Comparison of ENCODE assay signal across 38 cellular contexts in genomic region chr7:98521089-98521692, GRCh38.
"Had no signal": no experiment of that assay in that cellular context is flagged by ENCODE, and none has a peak within 500 bp of the region (broad histone marks: within the 10 kb centered on the region; RNA-seq: fewer than 3 reads in every experiment).

No MANE protein-coding gene starts in this region.

- H3K27ac ChIP-seq: adrenal gland, body of pancreas, brain microvascular endothelial cell, breast epithelium, cardiac muscle cell, VCaP had no signal

- H3K27ac Mint-ChIP-seq: activated B cell treated with CpG ODN at 0.5 μM for 24 hours; activated CD4-positive, alpha-beta memory T cell treated with anti-CD3 and anti-CD28 coated beads for 36 hours; activated CD4-positive, alpha-beta T cell treated with anti-CD3 and anti-CD28 coated beads, Interleukin-2, amount 10 ng/mL, durations not matched to agents 24 days and 14 days; activated CD8-positive, alpha-beta T cell treated with anti-CD3 and anti-CD28 coated beads for 36 hours; activated naive CD4-positive, alpha-beta T cell treated with anti-CD3 and anti-CD28 coated beads for 36 hours; activated naive CD4-positive, alpha-beta T cell treated with anti-CD3 and anti-CD28 coated beads, Interleukin-2, amount 50 U/mL, for 72 hours; activated naive CD8-positive, alpha-beta T cell treated with anti-CD3 and anti-CD28 coated beads for 36 hours; activated T-cell treated with anti-CD3 and anti-CD28 coated beads, Interleukin-2, amount 50 U/mL, for 72 hours; activated T-helper 1 cell treated with anti-CD3 and anti-CD28 coated beads, Interleukin-12 subunit alpha, Interleukin-12 subunit beta, Interleukin-2, Interleukin-4 antibody, amounts not matched to agents 30 ng/mL and 10 ng/mL and 1 ng/mL, durations not matched to agents 14 hours and 24 hours and 36 hours; activated T-helper 17 cell treated with anti-CD3 and anti-CD28 coated beads, Interleukin-2, amount 50 U/mL, for 72 hours; T-helper 1 cell treated with Interleukin-12 subunit alpha and Interleukin-12 subunit beta and Interleukin-4 antibody, amounts not matched to agents 30 μg/mL and 1 μg/mL, for 36 hours; T-helper 2 cell treated with Interferon-gamma antibody and Interleukin-4, amounts not matched to agents 5 μg/mL and 100 μg/mL, for 36 hours had no signal

- H3K4me1 Mint-ChIP-seq: activated B cell treated with CpG ODN at 0.5 μM for 24 hours; activated CD4-positive, alpha-beta T cell treated with anti-CD3 and anti-CD28 coated beads, Interleukin-2, amount 10 ng/mL, durations not matched to agents 24 days and 14 days; activated naive CD8-positive, alpha-beta T cell treated with anti-CD3 and anti-CD28 coated beads for 36 hours; activated T-helper 17 cell treated with anti-CD3 and anti-CD28 coated beads, Interleukin-2, amount 50 U/mL, for 72 hours; central memory CD8-positive, alpha-beta T cell had no signal

- FAIRE-seq: astrocyte, TTC549 had no signal

- H3K9me3 Mint-ChIP-seq: activated B cell treated with CpG ODN at 0.5 μM for 24 hours; activated CD4-positive, alpha-beta memory T cell treated with anti-CD3 and anti-CD28 coated beads for 36 hours; activated CD8-positive, alpha-beta T cell treated with anti-CD3 and anti-CD28 coated beads for 36 hours; activated naive CD4-positive, alpha-beta T cell treated with anti-CD3 and anti-CD28 coated beads for 36 hours; activated naive CD8-positive, alpha-beta T cell treated with anti-CD3 and anti-CD28 coated beads for 36 hours; activated T-cell treated with anti-CD3 and anti-CD28 coated beads, Interleukin-2, amount 50 U/mL, for 4 hours; central memory CD8-positive, alpha-beta T cell; T-helper 2 cell treated with Interferon-gamma antibody and Interleukin-4, amounts not matched to agents 5 μg/mL and 100 μg/mL, for 36 hours had no signal

- H3K4me3 Mint-ChIP-seq: activated B cell treated with CpG ODN at 0.5 μM for 24 hours; activated CD4-positive, alpha-beta memory T cell treated with anti-CD3 and anti-CD28 coated beads for 36 hours; activated CD4-positive, alpha-beta T cell treated with anti-CD3 and anti-CD28 coated beads, Interleukin-2, amount 10 ng/mL, durations not matched to agents 24 days and 14 days; activated CD8-positive, alpha-beta T cell treated with anti-CD3 and anti-CD28 coated beads for 36 hours; activated naive CD4-positive, alpha-beta T cell treated with anti-CD3 and anti-CD28 coated beads for 36 hours; activated naive CD8-positive, alpha-beta T cell treated with anti-CD3 and anti-CD28 coated beads for 36 hours; activated T-cell treated with anti-CD3 and anti-CD28 coated beads, Interleukin-2, amount 50 U/mL, for 4 hours; activated T-cell treated with anti-CD3 and anti-CD28 coated beads, Interleukin-2, amount 50 U/mL, for 72 hours; activated T-helper 1 cell treated with anti-CD3 and anti-CD28 coated beads, Interleukin-12 subunit alpha, Interleukin-12 subunit beta, Interleukin-2, Interleukin-4 antibody, amounts not matched to agents 30 ng/mL and 10 ng/mL and 1 ng/mL, durations not matched to agents 14 hours and 24 hours and 36 hours; activated T-helper 17 cell treated with anti-CD3 and anti-CD28 coated beads, Interleukin-2, amount 50 U/mL, for 72 hours; central memory CD8-positive, alpha-beta T cell; T-helper 1 cell treated with Interleukin-12 subunit alpha and Interleukin-12 subunit beta and Interleukin-4 antibody, amounts not matched to agents 30 μg/mL and 1 μg/mL, for 36 hours; T-helper 2 cell treated with Interferon-gamma antibody and Interleukin-4, amounts not matched to agents 5 μg/mL and 100 μg/mL, for 36 hours had no signal

- H3K27me3 ChIP-seq: adrenal gland, body of pancreas, brain microvascular endothelial cell, breast epithelium, cardiac muscle cell had no signal

- H3K27me3 Mint-ChIP-seq: activated CD4-positive, alpha-beta memory T cell treated with anti-CD3 and anti-CD28 coated beads for 36 hours; activated CD4-positive, alpha-beta T cell treated with anti-CD3 and anti-CD28 coated beads, Interleukin-2, amount 10 ng/mL, durations not matched to agents 24 days and 14 days; activated CD8-positive, alpha-beta T cell treated with anti-CD3 and anti-CD28 coated beads for 36 hours; activated naive CD8-positive, alpha-beta T cell treated with anti-CD3 and anti-CD28 coated beads for 36 hours; central memory CD8-positive, alpha-beta T cell had no signal

- H3K4me3 ChIP-seq: adrenal gland, body of pancreas, breast epithelium, cardiac muscle cell had no signal

- H3K9me3 ChIP-seq: adrenal gland, body of pancreas had no signal

- H3K4me1 ChIP-seq: adrenal gland, body of pancreas, breast epithelium had no signal

- H3K36me3 Mint-ChIP-seq: activated CD4-positive, alpha-beta memory T cell treated with anti-CD3 and anti-CD28 coated beads for 36 hours; activated naive CD4-positive, alpha-beta T cell treated with anti-CD3 and anti-CD28 coated beads, Interleukin-2, amount 50 U/mL, for 72 hours; activated naive CD8-positive, alpha-beta T cell treated with anti-CD3 and anti-CD28 coated beads for 36 hours had no signal

- DNase-seq: activated B cell treated with CpG ODN at 0.5 μM for 24 hours; activated CD4-positive, alpha-beta T cell treated with anti-CD3 and anti-CD28 coated beads for 4 hours; activated CD4-positive, alpha-beta T cell treated with anti-CD3 and anti-CD28 coated beads, Interleukin-2, amount 10 ng/mL, durations not matched to agents 24 days and 14 days; activated CD4-positive, alpha-beta T cell treated with anti-CD3 and anti-CD28 coated beads, Interleukin-2, amount 50 U/mL, for 1 hour; activated CD4-positive, alpha-beta T cell treated with anti-CD3 and anti-CD28 coated beads, Interleukin-2, amount 50 U/mL, for 4 hours; activated CD4-positive, CD25-positive, alpha-beta regulatory T cell treated with anti-CD3 and anti-CD28 coated beads, Interleukin-2, amount 50 U/mL, for 72 hours; activated CD8-positive, alpha-beta memory T cell treated with anti-CD3 and anti-CD28 coated beads, Interleukin-2, amount 50 U/mL, for 4 hours; activated effector memory CD4-positive, alpha-beta T cell treated with anti-CD3 and anti-CD28 coated beads, Interleukin-2, amount 50 U/mL, for 16 hours; activated gamma-delta T cell treated with Interleukin-2 at 50 U/mL for 16 hours; activated naive CD4-positive, alpha-beta T cell; activated naive CD4-positive, alpha-beta T cell treated with anti-CD3 and anti-CD28 coated beads for 36 hours; activated naive CD4-positive, alpha-beta T cell treated with anti-CD3 and anti-CD28 coated beads, Interleukin-2, amount 50 U/mL, for 16 hours; activated naive CD8-positive, alpha-beta T cell treated with anti-CD3 and anti-CD28 coated beads for 36 hours; activated T-cell treated with anti-CD3 and anti-CD28 coated beads for 4 hours; activated T-cell treated with anti-CD3 and anti-CD28 coated beads, Interleukin-2, amount 50 U/mL, for 1 hour; activated T-cell treated with anti-CD3 and anti-CD28 coated beads, Interleukin-2, amount 50 U/mL, for 4 hours; activated T-cell treated with anti-CD3 and anti-CD28 coated beads, Interleukin-2, amount 50 U/mL, for 72 hours; adrenal gland; amniotic stem cell; body of pancreas; brain microvascular endothelial cell; cerebellar nuclear complex; T-helper 1 cell; T-helper 2 cell; T-helper 9 cell had no signal

- H3K36me3 ChIP-seq: adrenal gland, brain microvascular endothelial cell, breast epithelium, cardiac muscle cell had no signal

- ATAC-seq: activated naive CD4-positive, alpha-beta T cell treated with anti-CD3 and anti-CD28 coated beads, Interleukin-2, amount 50 U/mL, for 72 hours; activated T-cell treated with anti-CD3 and anti-CD28 coated beads, Interleukin-2, amount 50 U/mL, for 4 hours; activated T-cell treated with anti-CD3 and anti-CD28 coated beads, Interleukin-2, amount 50 U/mL, for 72 hours; activated T-helper 17 cell treated with anti-CD3 and anti-CD28 coated beads, Interleukin-2, amount 50 U/mL, for 72 hours; body of pancreas had no signal
